In genomic region chr2:126413079-126413478, GRCh38 we compare ENCODE assay signal across 17 cellular contexts.
DNase-seq lines count a peak whose midpoint lies in the region; ATAC-seq and TF ChIP-seq lines count a peak whose summit lies in the region.
"Had no signal": no experiment of that assay in that cellular context is flagged by ENCODE, and none has a peak within 500 bp of the region (broad histone marks: within the 10 kb centered on the region; RNA-seq: fewer than 3 reads in every experiment).

No MANE protein-coding gene starts in this region.

- no peaks in the 10 kb centered on the region for H3K27me3 Mint-ChIP-seq in activated T-cell treated with anti-CD3 and anti-CD28 coated beads, Interleukin-2, amount 50 U/mL, for 4 hours (ENCODE audit: low read depth)
- H3K27me3 Mint-ChIP-seq in naive thymus-derived CD8-positive, alpha-beta T cell, result peaks cover 0 to 3% (median 0%) of the 10 kb centered on the region in 5 donors
- H3K27me3 Mint-ChIP-seq in endodermal cell (ENCODE audit: insufficient read depth), result no peaks in the 10 kb centered on the region

- H3K27me3 ChIP-seq in GM23248 (replicated peaks; ENCODE audit: insufficient read depth) (no peaks in the 10 kb centered on the region), endodermal cell (ENCODE audit: control insufficient read depth, insufficient read depth, low read length, poor library complexity, severe bottlenecking) (no peaks in the 10 kb centered on the region)

- H3K27ac Mint-ChIP-seq in naive thymus-derived CD8-positive, alpha-beta T cell, result peak overlapping the region in 9 of 10 donors; percentile 7 to 89 (median 67)
- no peak overlapping the region for H3K27ac Mint-ChIP-seq in endodermal cell

- in situ Hi-C loops in GM23248 (cut with MboI), result no loop called here

- H3K36me3 ChIP-seq in GM23248 (ENCODE audit: low read depth) (no peaks in the 10 kb centered on the region), endodermal cell (ENCODE audit: control insufficient read depth, insufficient read depth, low read length) (no peaks in the 10 kb centered on the region)
- H3K36me3 ChIP-seq: cardiac muscle cell had no signal

- TF ChIP-seq CTCF in endodermal cell (conservative IDR thresholded peaks at IDR 0.05), result no peak

- peaks cover 3% of the 10 kb centered on the region for H3K9me3 Mint-ChIP-seq in activated T-cell treated with anti-CD3 and anti-CD28 coated beads, Interleukin-2, amount 50 U/mL, for 4 hours
- peaks cover 0 to 12% (median 6%) of the 10 kb centered on the region in 9 donors for H3K9me3 Mint-ChIP-seq in naive thymus-derived CD8-positive, alpha-beta T cell
- H3K9me3 Mint-ChIP-seq in endodermal cell, result no peaks in the 10 kb centered on the region

- peak; percentile 95 to 98 for ATAC-seq in activated T-cell treated with anti-CD3 and anti-CD28 coated beads, Interleukin-2, amount 50 U/mL, for 4 hours
- ATAC-seq in GM21529 (IDR thresholded peaks at IDR 0.05; ENCODE audit: unreplicated experiment) (peak; percentile 75), HG03469 (IDR thresholded peaks at IDR 0.05; ENCODE audit: unreplicated experiment) (peak; percentile 84), GM19452 (IDR thresholded peaks at IDR 0.05; ENCODE audit: unreplicated experiment) (no peak)
- ATAC-seq in naive thymus-derived CD8-positive, alpha-beta T cell, result peak; percentile 72 to 76
- ATAC-seq: left lobe of liver had no signal

- WGBS in GM23248 (ENCODE audit: low coverage in 1 of 2, low lambda C conversion rate in 2 of 2, missing lambda C conversion rate in 2 of 2), 2 experiments, result 7 to 10% methylated on average over 4 of the region's 4 CpGs
- WGBS in endodermal cell (ENCODE audit: insufficient coverage in 1 of 2, insufficient read length in 1 of 2), 2 experiments, result 100% methylated on average over 4 of the region's 4 CpGs; no CpG with 5 or more reads in 1 of the 2 experiments

- H2AFZ ChIP-seq in GM23248, result no peak overlapping the region

- no peak overlapping the region for H3K4me2 ChIP-seq in GM23248 (ENCODE audit: unreplicated experiment)

- no peaks in the 10 kb centered on the region for H3K9me2 ChIP-seq in GM23248 (ENCODE audit: insufficient read depth)

- no peaks in the 10 kb centered on the region for H3K9me3 ChIP-seq in GM23248 (ENCODE audit: low read depth)
- H3K9me3 ChIP-seq in endodermal cell (ENCODE audit: control insufficient read depth, low read length), result no peaks in the 10 kb centered on the region

- no peak overlapping the region for H3K9ac ChIP-seq in GM23248
- H3K9ac ChIP-seq in endodermal cell (ENCODE audit: extremely low read depth, low read length, poor library complexity, severe bottlenecking), result no peak overlapping the region

- H3F3A ChIP-seq in GM23248 (ENCODE audit: insufficient read depth), result no peaks in the 10 kb centered on the region

- POLR2A ChIA-PET in naive thymus-derived CD8-positive, alpha-beta T cell (lab: Charles Lee), result no interaction called here

- no peak overlapping the region for H3K4me3 Mint-ChIP-seq in activated T-cell treated with anti-CD3 and anti-CD28 coated beads, Interleukin-2, amount 50 U/mL, for 4 hours
- peak overlapping the region in 9 of 10 donors; percentile 7 to 69 (median 31) for H3K4me3 Mint-ChIP-seq in naive thymus-derived CD8-positive, alpha-beta T cell
- no peak overlapping the region for H3K4me3 Mint-ChIP-seq in endodermal cell

- no peaks in the 10 kb centered on the region for H3K79me2 ChIP-seq in GM23248 (ENCODE audit: insufficient read depth)

- H3K4me3 ChIP-seq in GM23248 (no peak overlapping the region), endodermal cell (ENCODE audit: low read length) (no peak overlapping the region)
- H3K4me3 ChIP-seq: cardiac muscle cell had no signal

- peaks cover 16% of the 10 kb centered on the region for H3K4me1 Mint-ChIP-seq in activated T-cell treated with anti-CD3 and anti-CD28 coated beads, Interleukin-2, amount 50 U/mL, for 4 hours (ENCODE audit: low read depth)
- H3K4me1 Mint-ChIP-seq in naive thymus-derived CD8-positive, alpha-beta T cell, result peaks cover 5 to 33% (median 17%) of the 10 kb centered on the region in 4 donors
- no peaks in the 10 kb centered on the region for H3K4me1 Mint-ChIP-seq in endodermal cell

- H4K20me1 ChIP-seq in GM23248 (ENCODE audit: insufficient read depth), result no peaks in the 10 kb centered on the region

- no peaks in the 10 kb centered on the region for H3K36me3 Mint-ChIP-seq in activated T-cell treated with anti-CD3 and anti-CD28 coated beads, Interleukin-2, amount 50 U/mL, for 4 hours (ENCODE audit: insufficient read depth)
- H3K36me3 Mint-ChIP-seq in naive thymus-derived CD8-positive, alpha-beta T cell, result peaks cover 0 to 7% (median 4%) of the 10 kb centered on the region in 3 donors
- H3K36me3 Mint-ChIP-seq in endodermal cell (ENCODE audit: low read depth), result no peaks in the 10 kb centered on the region

- DNase-seq in activated T-cell treated with anti-CD3 and anti-CD28 coated beads, Interleukin-2, amount 50 U/mL, for 4 hours, result no peak
- no peak for DNase-seq in activated T-cell treated with anti-CD3 and anti-CD28 coated beads, Interleukin-2, amount 50 U/mL, for 1 hour
- peak in 3 of 10 donors; percentile 4 to 58 (median 45) for DNase-seq in naive thymus-derived CD8-positive, alpha-beta T cell
- DNase-seq in GM23248, result no peak
- no peak for DNase-seq in endodermal cell
- DNase-seq: COR-L47; effector CD8-positive, alpha-beta T cell; NCI-H187 treated with DMSO at 0.1 percent for 48 hours; NK-92 treated with Interleukin-12 subunit alpha and Interleukin-12 subunit beta, amount 100 ng/mL, for 24 hours; posterior cingulate gyrus; Right ventricle myocardium superior; T-helper 9 cell had no signal

- no peak overlapping the region for H3K27ac ChIP-seq in GM23248
- H3K27ac ChIP-seq in endodermal cell (ENCODE audit: low read depth, low read length), result no peak overlapping the region
- H3K27ac ChIP-seq: cardiac muscle cell had no signal

- H3K4me1 ChIP-seq in GM23248 (ENCODE audit: insufficient read depth) (no peaks in the 10 kb centered on the region), endodermal cell (ENCODE audit: control insufficient read depth, insufficient read depth, low read length) (no peaks in the 10 kb centered on the region)

Comparison
In these comparisons a context has a peak if more than half of its experiments do, and no peak if none do; other contexts are left out.
1. H3K4me3 Mint-ChIP-seq: peak in naive thymus-derived CD8-positive, alpha-beta T cell (9 of 10); none in activated T-cell treated with anti-CD3 and anti-CD28 coated beads, Interleukin-2, amount 50 U/mL, for 4 hours (single experiment) and endodermal cell (single experiment).